ENCODE assay signal across 7 cellular contexts in the genomic region with DNA sequence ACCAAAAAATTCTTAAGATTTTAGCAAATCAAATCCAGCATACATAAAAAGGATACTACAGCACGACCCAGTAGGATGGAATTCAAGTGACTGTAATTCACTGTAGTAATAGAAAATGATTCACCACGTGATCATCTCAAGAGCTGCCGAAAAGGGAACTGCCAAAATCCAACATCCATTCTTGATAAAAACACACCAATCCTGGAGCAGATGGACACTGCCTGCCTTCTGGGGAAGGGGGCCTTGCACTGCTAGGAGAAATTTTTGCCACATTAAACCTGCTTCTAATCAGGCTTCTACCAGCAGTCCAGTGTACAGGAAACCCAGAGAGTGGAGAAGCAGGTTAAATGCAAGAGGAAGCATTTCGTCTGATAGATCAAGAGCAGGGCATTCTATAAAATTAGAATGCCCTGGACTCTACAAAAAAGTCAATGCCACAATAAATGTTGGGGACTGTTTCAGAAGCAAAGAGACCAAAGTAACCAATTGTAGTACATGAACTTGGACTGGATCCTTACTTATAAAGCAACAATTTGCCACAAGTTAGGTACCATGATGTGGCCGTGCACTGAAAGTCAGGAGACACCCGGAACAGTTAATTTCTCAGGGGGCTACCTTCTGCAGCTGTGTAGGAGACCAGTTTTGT. TPM values are rescaled to one million over a fixed set of nuclear protein-coding genes. Genes with fewer than 3 reads are reported as not detected.
A peak's percentile ranks its signal among the peaks of the same experiment; 100 is the strongest.
DNase-seq lines count a peak whose midpoint lies in the region; ATAC-seq and TF ChIP-seq lines count a peak whose summit lies in the region.
"Not testable (repeated sequence)": the region's sequence is repeated elsewhere in the genome, so short reads cannot be mapped to it uniquely, and the experiment has no call there.

No MANE protein-coding gene starts in this region.

- H3K27ac ChIP-seq in CD8-positive, alpha-beta T cell (ENCODE audit: low read depth, low read length); Karpas-422 (ENCODE audit: low read length); hepatocyte: not testable (repeated sequence)

- peaks cover 42% of the 10 kb centered on the region for H3K4me1 ChIP-seq in CD8-positive, alpha-beta T cell (ENCODE audit: insufficient read depth, low read length)
- H3K4me1 ChIP-seq in Karpas-422 (ENCODE audit: low read length) (peaks cover 25% of the 10 kb centered on the region), hepatocyte (ENCODE audit: insufficient read depth) (peaks cover 17% of the 10 kb centered on the region)

- H3K9ac ChIP-seq in Karpas-422 (ENCODE audit: low read length): 0 out of 2 replicates have a peak overlapping the region, but pooled peaks have one; percentile 6

- DNase-seq in CD8-positive, alpha-beta T cell: peak in 1 of 7 experiments; percentile 3
- peak; percentile 47 for DNase-seq in Karpas-422
- peak in 1 of 34 experiments; percentile 0 for DNase-seq in T-cell
- DNase-seq in activated CD8-positive, alpha-beta memory T cell treated with anti-CD3 and anti-CD28 coated beads, Interleukin-2, amount 50 U/mL, for 48 hours: peak; percentile 30
- DNase-seq in hepatocyte (ENCODE audit: low spot score); neural crest cell (ENCODE audit: low read depth, low spot score): not testable (repeated sequence)

- POLR2A ChIA-PET in CD8-positive, alpha-beta T cell (lab: Charles Lee): interaction anchor here (0.7 kb wide), 1 partner anchor 249 kb away, joined by 3 read pairs; no protein-coding TSS in a partner anchor
- POLR2A ChIA-PET in T-cell (lab: Charles Lee): not testable (repeated sequence)

- H3K36me3 ChIP-seq in CD8-positive, alpha-beta T cell (ENCODE audit: insufficient read depth, low read length); Karpas-422 (ENCODE audit: insufficient read depth, low read length); hepatocyte (replicated peaks; ENCODE audit: insufficient read depth, low read depth): not testable (repeated sequence)

- H3K27me3 Mint-ChIP-seq in CD8-positive, alpha-beta T cell (ENCODE audit: low read depth); T-cell; neural crest cell (ENCODE audit: low read depth): not testable (repeated sequence)
- H3K27me3 Mint-ChIP-seq in brain: peaks cover 15% of the 10 kb centered on the region

- intact Hi-C loops in CD8-positive, alpha-beta T cell (cut with DNase I, micrococcal nuclease): loop anchor here in 1 of 2 experiments (2.0 to 5.0 kb wide), 2 partner anchors 77 to 384 kb away; partner anchors contain the start of gene ZNF74

- H3K4me1 Mint-ChIP-seq in CD8-positive, alpha-beta T cell (ENCODE audit: low read depth): peaks cover 48% of the 10 kb centered on the region
- H3K4me1 Mint-ChIP-seq in T-cell (peaks cover 37 to 55% (median 50%) of the 10 kb centered on the region in 3 donors), brain (peaks cover 52% of the 10 kb centered on the region), neural crest cell (peaks cover 40% of the 10 kb centered on the region)

- TF ChIP-seq CTCF in CD8-positive, alpha-beta T cell (IDR thresholded peaks at IDR 0.05); brain (conservative IDR thresholded peaks at IDR 0.05); hepatocyte (IDR thresholded peaks at IDR 0.05; ENCODE audit: poor library complexity); neural crest cell (conservative IDR thresholded peaks at IDR 0.05): not testable (repeated sequence)

- WGBS in hepatocyte (ENCODE audit: low lambda C conversion rate, missing lambda C conversion rate): 86% methylated on average over 6 of the region's 6 CpGs

- peak overlapping the region; percentile 95 for H3K4me2 ChIP-seq in Karpas-422 (ENCODE audit: low read depth, low read length, poor library complexity, severe bottlenecking)
- H3K4me2 ChIP-seq in hepatocyte: peak overlapping the region; percentile 99

- ATAC-seq in CD8-positive, alpha-beta T cell; T-cell (replicated peaks in 1 of 4): not testable (repeated sequence)

- CTCF ChIA-PET in CD8-positive, alpha-beta T cell (lab: Charles Lee): interaction anchor here (0.9 to 1.6 kb wide), 2 partner anchors 14 to 75 kb away, joined by 3 to 4 read pairs; no protein-coding TSS in a partner anchor
- CTCF ChIA-PET in T-cell (lab: Charles Lee): not testable (repeated sequence)

- not testable (repeated sequence) for H3K36me3 Mint-ChIP-seq in CD8-positive, alpha-beta T cell; T-cell; brain; neural crest cell (ENCODE audit: low read depth)

- H3K4me3 Mint-ChIP-seq in CD8-positive, alpha-beta T cell: peak overlapping the region; percentile 90
- H3K4me3 Mint-ChIP-seq in T-cell (peak overlapping the region; percentile 59 to 89 (median 85)), brain (peak overlapping the region; percentile 93 to 97 (median 95)), neural crest cell (peak overlapping the region; percentile 92)

- not testable (repeated sequence) for H3K9me3 Mint-ChIP-seq in CD8-positive, alpha-beta T cell; T-cell; brain; neural crest cell

- not testable (repeated sequence) for H3K27me3 ChIP-seq in CD8-positive, alpha-beta T cell (ENCODE audit: insufficient read depth, low read length); Karpas-422 (ENCODE audit: low read length); hepatocyte

- not testable (repeated sequence) for H3K9me2 ChIP-seq in Karpas-422 (replicated peaks; ENCODE audit: insufficient read depth, low read length); hepatocyte (replicated peaks; ENCODE audit: insufficient read depth)

- H3K4me3 ChIP-seq in CD8-positive, alpha-beta T cell (ENCODE audit: low read depth, low read length); Karpas-422 (ENCODE audit: low read length); hepatocyte: not testable (repeated sequence)

- H3K79me2 ChIP-seq in Karpas-422 (ENCODE audit: low read length): not testable (repeated sequence)
- H3K79me2 ChIP-seq in hepatocyte: peaks cover 42% of the 10 kb centered on the region

- not testable (repeated sequence) for H2AFZ ChIP-seq in Karpas-422 (ENCODE audit: low read length); hepatocyte

- not testable (repeated sequence) for H3K9me3 ChIP-seq in CD8-positive, alpha-beta T cell (ENCODE audit: low read length); Karpas-422 (ENCODE audit: low read length); hepatocyte (ENCODE audit: low read depth)

- not testable (repeated sequence) for H3K27ac Mint-ChIP-seq in CD8-positive, alpha-beta T cell; T-cell; neural crest cell (ENCODE audit: unreplicated experiment)
- peak overlapping the region; percentile 48 to 71 (median 65) for H3K27ac Mint-ChIP-seq in brain

- not testable (repeated sequence) for H4K20me1 ChIP-seq in Karpas-422 (ENCODE audit: insufficient read depth, low read depth, low read length)
- peaks cover 11% of the 10 kb centered on the region for H4K20me1 ChIP-seq in hepatocyte (ENCODE audit: insufficient read depth, poor library complexity, severe bottlenecking)

RNA-seq across cellular contexts. Expression of gene DGCR6L, which starts 1.7 kb away (rescaled TPM):
- total RNA-seq in CD8-positive, alpha-beta T cell: 10 to 100 TPM; 29.8 to 32.9 TPM
- total RNA-seq in Karpas-422 (2014; rRNA removed; shearing (Covaris generic); ENCODE audit: low replicate concordance): 32.7 and 64.7 TPM in 2 replicates
- total RNA-seq in T-cell: 10 to 100 TPM; 34.9 to 50.7 (median 46.7) TPM
- polyA plus RNA-seq in brain (ENCODE audit: insufficient read depth, low read depth, low replicate concordance): 119 TPM
- 49.8 and 55.1 TPM in 2 replicates for total RNA-seq in hepatocyte
- polyA plus RNA-seq in hepatocyte: 93.4 and 99.0 TPM in 2 replicates
- total RNA-seq in neural crest cell: 52.1 and 58.7 TPM in 2 replicates

RNA-seq across cellular contexts. Expression of gene RTN4R, which starts 50.0 kb away (rescaled TPM):
- 1 to 10 TPM; 1.1 to 1.2 TPM for total RNA-seq in CD8-positive, alpha-beta T cell
- total RNA-seq in Karpas-422 (2014; rRNA removed; shearing (Covaris generic); ENCODE audit: low replicate concordance): 0.29 and 0.30 TPM in 2 replicates
- 1 to 10 TPM in 3 of 5 donors, under 1 TPM in 2; 0.33 to 4.1 (median 2.5) TPM for total RNA-seq in T-cell
- polyA plus RNA-seq in brain (ENCODE audit: insufficient read depth, low read depth, low replicate concordance): 21.3 TPM
- 7.9 and 12.8 TPM in 2 replicates for total RNA-seq in hepatocyte
- 16.9 and 18.9 TPM in 2 replicates for polyA plus RNA-seq in hepatocyte
- total RNA-seq in neural crest cell: 17.9 and 19.0 TPM in 2 replicates
